Comparison of ENCODE assay signal across 12 cellular contexts in the genomic region with DNA sequence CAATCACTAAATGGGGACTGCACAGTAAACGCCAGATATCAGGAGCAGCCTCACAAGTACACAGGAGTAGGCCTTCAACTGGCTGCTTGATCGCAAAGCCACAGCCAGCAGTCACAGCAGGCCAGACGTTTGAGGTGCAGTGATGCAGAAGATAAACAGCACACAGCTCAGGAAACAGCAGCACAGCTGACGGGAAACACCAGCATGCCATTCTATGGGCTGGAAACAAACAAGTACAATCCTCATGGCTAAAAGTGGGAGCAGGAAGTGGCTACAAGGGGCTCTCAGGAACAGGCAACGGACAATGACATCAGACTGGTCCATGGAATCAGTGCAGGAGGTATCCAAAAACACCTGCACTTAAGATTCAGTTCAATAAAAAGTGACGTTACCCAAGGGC.
A peak's percentile ranks its signal among the peaks of the same experiment; 100 is the strongest.
DNase-seq lines count a peak whose midpoint lies in the region; ATAC-seq and TF ChIP-seq lines count a peak whose summit lies in the region.
"Had no signal": no experiment of that assay in that cellular context is flagged by ENCODE, and none has a peak within 500 bp of the region (broad histone marks: within the 10 kb centered on the region; RNA-seq: fewer than 3 reads in every experiment).

No MANE protein-coding gene starts in this region.

- no peak overlapping the region for H2BK15ac ChIP-seq in neuronal stem cell (ENCODE audit: low read length)

- H2AFZ ChIP-seq in neuronal stem cell (ENCODE audit: low read length) = no peak overlapping the region
- H2AFZ ChIP-seq in smooth muscle cell (ENCODE audit: low read depth) = no peak overlapping the region

- no peak overlapping the region for H3K4ac ChIP-seq in neuronal stem cell (ENCODE audit: low read length)

- H3K18ac ChIP-seq in neuronal stem cell (ENCODE audit: low read length) = no peak overlapping the region

- ATAC-seq in esophagus mucosa (peak; percentile 45), GM18861 (IDR thresholded peaks at IDR 0.05; ENCODE audit: unreplicated experiment) (no peak)
- ATAC-seq: activated naive CD4-positive, alpha-beta T cell treated with anti-CD3 and anti-CD28 coated beads, Interleukin-2, amount 50 U/mL, for 72 hours had no signal

- no peak overlapping the region for H2BK5ac ChIP-seq in neuronal stem cell (ENCODE audit: low read length)

- no peak overlapping the region for H2AK5ac ChIP-seq in neuronal stem cell (ENCODE audit: low read depth, low read length)

- H3K23ac ChIP-seq in neuronal stem cell (ENCODE audit: low read depth, low read length, poor library complexity) = no peak overlapping the region

- no peak overlapping the region for H4K91ac ChIP-seq in neuronal stem cell (ENCODE audit: low read depth, low read length, poor library complexity)

- H3K4me2 ChIP-seq in neuronal stem cell (ENCODE audit: insufficient read depth, low read length, poor library complexity, severe bottlenecking) = no peak overlapping the region
- H3K4me2 ChIP-seq in smooth muscle cell = no peak overlapping the region

- H3F3A ChIP-seq in smooth muscle cell (ENCODE audit: low read depth) = no peaks in the 10 kb centered on the region

- TF ChIP-seq CTCF in smooth muscle cell (IDR thresholded peaks at IDR 0.05; ENCODE audit: borderline replicate concordance, insufficient read depth, poor library complexity, severe bottlenecking) = no peak
- no peak for TF ChIP-seq CTCF in tibial nerve (IDR thresholded peaks at IDR 0.05)

- H3K9ac ChIP-seq in neuronal stem cell (ENCODE audit: low read depth, low read length, poor library complexity) = no peak overlapping the region
- no peak overlapping the region for H3K9ac ChIP-seq in smooth muscle cell (ENCODE audit: low read depth)

- H3K27me3 ChIP-seq in neuronal stem cell (ENCODE audit: control insufficient read depth in 3 of 3, insufficient read depth in 3 of 3, low read depth in 1 of 3, low read length in 3 of 3) (no peaks in the 10 kb centered on the region), smooth muscle cell (ENCODE audit: low read depth) (no peaks in the 10 kb centered on the region), tibial nerve (no peaks in the 10 kb centered on the region)
- H3K27me3 ChIP-seq: esophagus muscularis mucosa had no signal

- H3K4me1 ChIP-seq in neuronal stem cell (ENCODE audit: control insufficient read depth in 2 of 2, insufficient read depth in 1 of 2, low read depth in 1 of 2, low read length in 2 of 2) (peaks cover 10 to 11% of the 10 kb centered on the region in 2 donors), smooth muscle cell (ENCODE audit: low read depth) (peaks cover 5% of the 10 kb centered on the region), tibial nerve (peaks cover 0 to 8% (median 0%) of the 10 kb centered on the region in 4 donors)

- H3K27ac ChIP-seq in neuronal stem cell (replicated peaks; ENCODE audit: low read length) (no peak overlapping the region), smooth muscle cell (ENCODE audit: low read depth) (no peak overlapping the region), tibial nerve (no peak overlapping the region)
- H3K27ac ChIP-seq: VCaP had no signal

- H3K79me1 ChIP-seq in neuronal stem cell (ENCODE audit: low read depth, low read length) = no peaks in the 10 kb centered on the region

- no peak overlapping the region for H2BK12ac ChIP-seq in neuronal stem cell (ENCODE audit: low read length)

- H4K20me1 ChIP-seq in smooth muscle cell (ENCODE audit: low read depth) = no peaks in the 10 kb centered on the region

- H3K9me3 ChIP-seq in neuronal stem cell (replicated peaks in 1 of 2; ENCODE audit: control insufficient read depth in 2 of 2, insufficient read depth in 1 of 2, low read depth in 1 of 2, low read length in 2 of 2) = no peaks in the 10 kb centered on the region
- H3K9me3 ChIP-seq in smooth muscle cell (replicated peaks; ENCODE audit: low read depth) = no peaks in the 10 kb centered on the region
- H3K9me3 ChIP-seq in tibial nerve = no peaks in the 10 kb centered on the region
- H3K9me3 ChIP-seq: esophagus muscularis mucosa had no signal

- H3K14ac ChIP-seq in neuronal stem cell (ENCODE audit: low read length) = no peak overlapping the region

- TF ChIP-seq POLR2A in tibial nerve (IDR thresholded peaks at IDR 0.05) = no peak

- no peaks in the 10 kb centered on the region for H3K36me3 ChIP-seq in neuronal stem cell (replicated peaks in 1 of 2; ENCODE audit: control insufficient read depth in 2 of 2, insufficient read depth in 2 of 2, low read length in 2 of 2)
- H3K36me3 ChIP-seq in smooth muscle cell (ENCODE audit: low read depth) = no peaks in the 10 kb centered on the region
- H3K36me3 ChIP-seq in tibial nerve = no peaks in the 10 kb centered on the region
- H3K36me3 ChIP-seq: esophagus muscularis mucosa had no signal

- no peak for TF ChIP-seq EP300 in tibial nerve (IDR thresholded peaks at IDR 0.05)

- H3K79me2 ChIP-seq in smooth muscle cell (ENCODE audit: low read depth) = no peaks in the 10 kb centered on the region

- no peak overlapping the region for H4K8ac ChIP-seq in neuronal stem cell (ENCODE audit: low read depth, low read length)

- no CpG with 5 or more reads among the region's 6 CpGs for WGBS in neuronal stem cell (ENCODE audit: extremely low coverage in 2 of 2, insufficient read length in 2 of 2, insufficient replicate concordance in 1 of 2), 2 donors
- 62% methylated on average over 6 of the region's 6 CpGs for WGBS in smooth muscle cell (ENCODE audit: low lambda C conversion rate)
- WGBS in tibial nerve, 2 donors = 62 to 72% methylated on average over 6 of the region's 6 CpGs

- DNase-seq in Daoy (ENCODE audit: low read depth) (peak; percentile 46), NCI-H2171 treated with DMSO at 0.1 percent for 48 hours (lab: John Stamatoyannopoulos, UW) (peak; percentile 82), neuronal stem cell (ENCODE audit: low spot score) (peak; percentile 31), smooth muscle cell (lab: John Stamatoyannopoulos, UW; ENCODE audit: unreplicated experiment) (no peak), G401 (ENCODE audit: low spot score) (no peak), tibial nerve (ENCODE audit: low spot score in 2 of 2) (no peak)
- DNase-seq: NCI-H524 treated with DMSO at 0.1 percent for 48 hours had no signal

- no peak overlapping the region for H2BK120ac ChIP-seq in neuronal stem cell (ENCODE audit: low read depth, low read length)

- in situ Hi-C loops in G401 (cut with HindIII; ENCODE audit: low sequenced_read_pairs) = no loop called here

- H3K4me3 ChIP-seq in neuronal stem cell (ENCODE audit: low read length in 2 of 2) (no peak overlapping the region), smooth muscle cell (no peak overlapping the region), tibial nerve (no peak overlapping the region)
- H3K4me3 ChIP-seq: esophagus muscularis mucosa had no signal

Comparison
In these comparisons a context has a peak if more than half of its experiments do, and no peak if none do; other contexts are left out.
1. DNase-seq: peak in Daoy (single experiment), NCI-H2171 treated with DMSO at 0.1 percent for 48 hours (single experiment) and neuronal stem cell (single experiment); none in smooth muscle cell (single experiment), G401 (single experiment) and tibial nerve (0 of 2).